In genomic region chr5:124662261-124662781, GRCh38 we compare ENCODE assay signal across 10 cellular contexts.
DNase-seq lines count a peak whose midpoint lies in the region; ATAC-seq and TF ChIP-seq lines count a peak whose summit lies in the region.
"Had no signal": no experiment of that assay in that cellular context is flagged by ENCODE, and none has a peak within 500 bp of the region (broad histone marks: within the 10 kb centered on the region; RNA-seq: fewer than 3 reads in every experiment).

No MANE protein-coding gene starts in this region.

- no peak overlapping the region for H3K9ac ChIP-seq in mesenchymal stem cell (ENCODE audit: low read length)

- H3K4me3 ChIP-seq in body of pancreas (no peak overlapping the region), mesenchymal stem cell (ENCODE audit: insufficient read depth in 1 of 2, low read depth in 1 of 2, low read length in 2 of 2) (no peak overlapping the region)

- H3K79me1 ChIP-seq in mesenchymal stem cell (replicated peaks; ENCODE audit: low read length, poor library complexity, severe bottlenecking) = peaks cover 6% of the 10 kb centered on the region

- intact Hi-C loops in body of pancreas (cut with DNase I) = no loop called here

- H3K4me1 ChIP-seq in body of pancreas (peaks cover 83% of the 10 kb centered on the region), mesenchymal stem cell (ENCODE audit: control insufficient read depth, insufficient read depth, low read depth, low read length) (peaks cover 13% of the 10 kb centered on the region)

- no peaks in the 10 kb centered on the region for H3K27me3 ChIP-seq in body of pancreas
- no peaks in the 10 kb centered on the region for H3K27me3 ChIP-seq in mesenchymal stem cell (ENCODE audit: control insufficient read depth in 1 of 2, insufficient read depth in 1 of 2, low read length in 2 of 2)

- H2BK5ac ChIP-seq in mesenchymal stem cell (ENCODE audit: low read depth, low read length, poor library complexity, severe bottlenecking) = peak overlapping the region; percentile 54

- H3K36me3 ChIP-seq in body of pancreas (replicated peaks in 1 of 2; ENCODE audit: insufficient read depth in 1 of 2, low read depth in 2 of 2) = no peaks in the 10 kb centered on the region
- no peaks in the 10 kb centered on the region for H3K36me3 ChIP-seq in mesenchymal stem cell (ENCODE audit: control insufficient read depth in 1 of 2, insufficient read depth in 2 of 2, low read depth in 1 of 2, low read length in 2 of 2)

- WGBS in body of pancreas, 2 donors = 19 to 22% methylated on average over 7 of the region's 7 CpGs
- WGBS in mesenchymal stem cell = 14% methylated on average over 7 of the region's 7 CpGs

- no peak overlapping the region for H2AFZ ChIP-seq in mesenchymal stem cell (ENCODE audit: low read depth, low read length)

- DNase-seq in COLO668 (lab: John Stamatoyannopoulos, UW; ENCODE audit: unreplicated experiment) (peak; percentile 66), NCI-H146 treated with DMSO at 0.1 percent for 48 hours (lab: John Stamatoyannopoulos, UW; ENCODE audit: unreplicated experiment) (peak; percentile 74), body of pancreas (peak in 3 of 4 donors; percentile 30 to 40 (median 36)), mesenchymal stem cell (no peak), dedifferentiated amniotic fluid mesenchymal stem cell (ENCODE audit: extremely low spot score) (no peak)
- DNase-seq in activated CD4-positive, CD25-positive, alpha-beta regulatory T cell treated with anti-CD3 and anti-CD28 coated beads, Interleukin-2, amount 50 U/mL, for 72 hours = no peak
- DNase-seq: CD4-positive, alpha-beta memory T cell had no signal

- no peak overlapping the region for H3K4me2 ChIP-seq in mesenchymal stem cell (ENCODE audit: low read length, poor library complexity, severe bottlenecking)

- H4K8ac ChIP-seq in mesenchymal stem cell (ENCODE audit: low read length) = peak overlapping the region; percentile 80

- H3K9me3 ChIP-seq in body of pancreas (no peaks in the 10 kb centered on the region), mesenchymal stem cell (ENCODE audit: control insufficient read depth, low read length) (no peaks in the 10 kb centered on the region)

- H3K4ac ChIP-seq in mesenchymal stem cell (ENCODE audit: low read depth in 1 of 2, low read length in 2 of 2) = peak overlapping the region; percentile 10 to 35

- H4K91ac ChIP-seq in mesenchymal stem cell (ENCODE audit: low read length) = peak overlapping the region; percentile 75

- no peak for TF ChIP-seq POLR2A in body of pancreas (IDR thresholded peaks at IDR 0.05)

- no peak for TF ChIP-seq CTCF in body of pancreas (IDR thresholded peaks at IDR 0.05)

- peak overlapping the region; percentile 89 for H2AK5ac ChIP-seq in mesenchymal stem cell (ENCODE audit: low read length, severe bottlenecking)

- H3K14ac ChIP-seq in mesenchymal stem cell (ENCODE audit: low read length in 2 of 2) = no peak overlapping the region

- ATAC-seq in body of pancreas = peak; percentile 39
- ATAC-seq in HG03097 (IDR thresholded peaks at IDR 0.05; ENCODE audit: low FRiP score, unreplicated experiment) = no peak
- ATAC-seq in GM18511 (IDR thresholded peaks at IDR 0.05; ENCODE audit: unreplicated experiment) = no peak
- ATAC-seq: activated CD4-positive, CD25-positive, alpha-beta regulatory T cell treated with anti-CD3 and anti-CD28 coated beads, Interleukin-2, amount 50 U/mL, for 24 hours had no signal

- H3K27ac ChIP-seq in body of pancreas = peak overlapping the region; percentile 60 to 84 (median 82)
- H3K27ac ChIP-seq in mesenchymal stem cell (ENCODE audit: low read length, poor library complexity, severe bottlenecking) = peak overlapping the region; percentile 91

- no peak overlapping the region for H2BK120ac ChIP-seq in mesenchymal stem cell (ENCODE audit: low read depth, low read length)

- no peak overlapping the region for H3K23ac ChIP-seq in mesenchymal stem cell (ENCODE audit: low read length in 2 of 2)

- peak overlapping the region; percentile 62 to 98 for H3K18ac ChIP-seq in mesenchymal stem cell (ENCODE audit: low read depth in 1 of 2, low read length in 2 of 2)

- H2BK12ac ChIP-seq in mesenchymal stem cell (ENCODE audit: low read length in 2 of 2) = peak overlapping the region; percentile 29 to 100

- H2BK15ac ChIP-seq in mesenchymal stem cell (ENCODE audit: low read depth, poor library complexity, severe bottlenecking) = no peak overlapping the region

Comparison
In these comparisons a context has a peak if more than half of its experiments do, and no peak if none do; other contexts are left out.
1. DNase-seq: peak in COLO668 (single experiment), NCI-H146 treated with DMSO at 0.1 percent for 48 hours (single experiment) and body of pancreas (3 of 4); none in mesenchymal stem cell (single experiment), activated CD4-positive, CD25-positive, alpha-beta regulatory T cell treated with anti-CD3 and anti-CD28 coated beads, Interleukin-2, amount 50 U/mL, for 72 hours (single experiment) and dedifferentiated amniotic fluid mesenchymal stem cell (single experiment).